1 cellular context compared by ENCODE assay signal in the genomic region with DNA sequence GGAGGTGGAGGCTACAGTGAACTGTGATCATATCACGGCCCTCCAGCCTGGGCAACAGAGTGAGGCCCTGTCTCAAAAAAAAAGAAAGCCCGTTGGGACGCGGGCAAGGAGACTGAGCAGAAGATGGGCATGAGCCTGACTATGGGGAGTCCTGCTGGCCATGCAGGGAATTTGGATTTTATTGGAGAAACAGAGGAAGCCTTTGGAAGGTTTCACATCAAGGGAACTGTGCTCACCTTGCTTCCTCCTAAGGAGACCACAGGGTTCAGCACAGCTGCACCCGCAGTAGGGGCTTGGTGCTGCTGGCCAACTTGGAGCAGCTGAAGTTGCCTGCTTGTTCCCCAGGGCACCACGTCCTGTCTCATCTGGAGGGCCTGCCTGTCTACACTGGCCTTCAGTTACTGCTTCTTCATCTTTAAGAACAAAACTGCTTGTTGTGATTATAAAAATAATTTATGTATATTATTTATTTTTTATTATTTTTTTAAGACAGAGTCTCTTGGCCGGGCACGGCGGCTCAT.
TF ChIP-seq lines count a peak whose summit lies in the region.

No MANE protein-coding gene starts in this region.

TF ChIP-seq in GM23338, 12 proteins besides CTCF, POLR2A, EP300 and RAD21:
- TF ChIP-seq, protein P1, sequence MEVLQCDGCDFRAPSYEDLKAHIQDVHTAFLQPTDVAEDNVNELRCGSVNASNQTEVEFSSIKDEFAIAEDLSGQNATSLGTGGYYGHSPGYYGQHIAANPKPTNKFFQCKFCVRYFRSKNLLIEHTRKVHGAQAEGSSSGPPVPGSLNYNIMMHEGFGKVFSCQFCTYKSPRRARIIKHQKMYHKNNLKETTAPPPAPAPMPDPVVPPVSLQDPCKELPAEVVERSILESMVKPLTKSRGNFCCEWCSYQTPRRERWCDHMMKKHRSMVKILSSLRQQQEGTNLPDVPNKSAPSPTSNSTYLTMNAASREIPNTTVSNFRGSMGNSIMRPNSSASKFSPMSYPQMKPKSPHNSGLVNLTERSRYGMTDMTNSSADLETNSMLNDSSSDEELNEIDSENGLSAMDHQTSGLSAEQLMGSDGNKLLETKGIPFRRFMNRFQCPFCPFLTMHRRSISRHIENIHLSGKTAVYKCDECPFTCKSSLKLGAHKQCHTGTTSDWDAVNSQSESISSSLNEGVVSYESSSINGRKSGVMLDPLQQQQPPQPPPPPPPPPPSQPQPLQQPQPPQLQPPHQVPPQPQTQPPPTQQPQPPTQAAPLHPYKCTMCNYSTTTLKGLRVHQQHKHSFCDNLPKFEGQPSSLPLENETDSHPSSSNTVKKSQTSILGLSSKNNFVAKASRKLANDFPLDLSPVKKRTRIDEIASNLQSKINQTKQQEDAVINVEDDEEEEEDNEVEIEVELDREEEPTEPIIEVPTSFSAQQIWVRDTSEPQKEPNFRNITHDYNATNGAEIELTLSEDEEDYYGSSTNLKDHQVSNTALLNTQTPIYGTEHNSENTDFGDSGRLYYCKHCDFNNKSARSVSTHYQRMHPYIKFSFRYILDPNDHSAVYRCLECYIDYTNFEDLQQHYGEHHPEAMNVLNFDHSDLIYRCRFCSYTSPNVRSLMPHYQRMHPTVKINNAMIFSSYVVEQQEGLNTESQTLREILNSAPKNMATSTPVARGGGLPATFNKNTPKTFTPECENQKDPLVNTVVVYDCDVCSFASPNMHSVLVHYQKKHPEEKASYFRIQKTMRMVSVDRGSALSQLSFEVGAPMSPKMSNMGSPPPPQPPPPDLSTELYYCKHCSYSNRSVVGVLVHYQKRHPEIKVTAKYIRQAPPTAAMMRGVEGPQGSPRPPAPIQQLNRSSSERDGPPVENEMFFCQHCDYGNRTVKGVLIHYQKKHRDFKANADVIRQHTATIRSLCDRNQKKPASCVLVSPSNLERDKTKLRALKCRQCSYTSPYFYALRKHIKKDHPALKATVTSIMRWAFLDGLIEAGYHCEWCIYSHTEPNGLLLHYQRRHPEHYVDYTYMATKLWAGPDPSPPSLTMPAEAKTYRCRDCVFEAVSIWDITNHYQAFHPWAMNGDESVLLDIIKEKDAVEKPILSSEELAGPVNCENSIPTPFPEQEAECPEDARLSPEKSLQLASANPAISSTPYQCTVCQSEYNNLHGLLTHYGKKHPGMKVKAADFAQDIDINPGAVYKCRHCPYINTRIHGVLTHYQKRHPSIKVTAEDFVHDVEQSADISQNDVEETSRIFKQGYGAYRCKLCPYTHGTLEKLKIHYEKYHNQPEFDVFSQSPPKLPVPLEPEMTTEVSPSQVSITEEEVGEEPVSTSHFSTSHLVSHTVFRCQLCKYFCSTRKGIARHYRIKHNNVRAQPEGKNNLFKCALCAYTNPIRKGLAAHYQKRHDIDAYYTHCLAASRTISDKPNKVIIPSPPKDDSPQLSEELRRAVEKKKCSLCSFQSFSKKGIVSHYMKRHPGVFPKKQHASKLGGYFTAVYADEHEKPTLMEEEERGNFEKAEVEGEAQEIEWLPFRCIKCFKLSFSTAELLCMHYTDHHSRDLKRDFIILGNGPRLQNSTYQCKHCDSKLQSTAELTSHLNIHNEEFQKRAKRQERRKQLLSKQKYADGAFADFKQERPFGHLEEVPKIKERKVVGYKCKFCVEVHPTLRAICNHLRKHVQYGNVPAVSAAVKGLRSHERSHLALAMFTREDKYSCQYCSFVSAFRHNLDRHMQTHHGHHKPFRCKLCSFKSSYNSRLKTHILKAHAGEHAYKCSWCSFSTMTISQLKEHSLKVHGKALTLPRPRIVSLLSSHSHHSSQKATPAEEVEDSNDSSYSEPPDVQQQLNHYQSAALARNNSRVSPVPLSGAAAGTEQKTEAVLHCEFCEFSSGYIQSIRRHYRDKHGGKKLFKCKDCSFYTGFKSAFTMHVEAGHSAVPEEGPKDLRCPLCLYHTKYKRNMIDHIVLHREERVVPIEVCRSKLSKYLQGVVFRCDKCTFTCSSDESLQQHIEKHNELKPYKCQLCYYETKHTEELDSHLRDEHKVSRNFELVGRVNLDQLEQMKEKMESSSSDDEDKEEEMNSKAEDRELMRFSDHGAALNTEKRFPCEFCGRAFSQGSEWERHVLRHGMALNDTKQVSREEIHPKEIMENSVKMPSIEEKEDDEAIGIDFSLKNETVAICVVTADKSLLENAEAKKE (CRISPR knock-in tag; IDR thresholded peaks at IDR 0.05), result no peak
- no peak for TF ChIP-seq JUNB (IDR thresholded peaks at IDR 0.05; ENCODE audit: unreplicated experiment)
- no peak for TF ChIP-seq ZNF114 (CRISPR knock-in tag; IDR thresholded peaks at IDR 0.05)
- no peak for TF ChIP-seq POLR2AphosphoS5 (IDR thresholded peaks at IDR 0.05; ENCODE audit: low read depth)
- no peak for TF ChIP-seq CREB1 (CRISPR knock-in tag; IDR thresholded peaks at IDR 0.05; ENCODE audit: low read depth)
- TF ChIP-seq, protein P2, sequence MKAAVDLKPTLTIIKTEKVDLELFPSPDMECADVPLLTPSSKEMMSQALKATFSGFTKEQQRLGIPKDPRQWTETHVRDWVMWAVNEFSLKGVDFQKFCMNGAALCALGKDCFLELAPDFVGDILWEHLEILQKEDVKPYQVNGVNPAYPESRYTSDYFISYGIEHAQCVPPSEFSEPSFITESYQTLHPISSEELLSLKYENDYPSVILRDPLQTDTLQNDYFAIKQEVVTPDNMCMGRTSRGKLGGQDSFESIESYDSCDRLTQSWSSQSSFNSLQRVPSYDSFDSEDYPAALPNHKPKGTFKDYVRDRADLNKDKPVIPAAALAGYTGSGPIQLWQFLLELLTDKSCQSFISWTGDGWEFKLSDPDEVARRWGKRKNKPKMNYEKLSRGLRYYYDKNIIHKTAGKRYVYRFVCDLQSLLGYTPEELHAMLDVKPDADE (IDR thresholded peaks at IDR 0.05), result no peak
- no peak for TF ChIP-seq EZH2phosphoT487 (IDR thresholded peaks at IDR 0.05; ENCODE audit: unreplicated experiment)
- no peak for TF ChIP-seq NANOG (IDR thresholded peaks at IDR 0.05; ENCODE audit: borderline replicate concordance)
- TF ChIP-seq ZNF331 (CRISPR knock-in tag; IDR thresholded peaks at IDR 0.05; ENCODE audit: low read depth), result no peak
- no peak for TF ChIP-seq STAT1 (IDR thresholded peaks at IDR 0.05; ENCODE audit: unreplicated experiment)
- TF ChIP-seq EZH2 (IDR thresholded peaks at IDR 0.05; ENCODE audit: low read depth, unreplicated experiment), result no peak
- TF ChIP-seq, protein P3, sequence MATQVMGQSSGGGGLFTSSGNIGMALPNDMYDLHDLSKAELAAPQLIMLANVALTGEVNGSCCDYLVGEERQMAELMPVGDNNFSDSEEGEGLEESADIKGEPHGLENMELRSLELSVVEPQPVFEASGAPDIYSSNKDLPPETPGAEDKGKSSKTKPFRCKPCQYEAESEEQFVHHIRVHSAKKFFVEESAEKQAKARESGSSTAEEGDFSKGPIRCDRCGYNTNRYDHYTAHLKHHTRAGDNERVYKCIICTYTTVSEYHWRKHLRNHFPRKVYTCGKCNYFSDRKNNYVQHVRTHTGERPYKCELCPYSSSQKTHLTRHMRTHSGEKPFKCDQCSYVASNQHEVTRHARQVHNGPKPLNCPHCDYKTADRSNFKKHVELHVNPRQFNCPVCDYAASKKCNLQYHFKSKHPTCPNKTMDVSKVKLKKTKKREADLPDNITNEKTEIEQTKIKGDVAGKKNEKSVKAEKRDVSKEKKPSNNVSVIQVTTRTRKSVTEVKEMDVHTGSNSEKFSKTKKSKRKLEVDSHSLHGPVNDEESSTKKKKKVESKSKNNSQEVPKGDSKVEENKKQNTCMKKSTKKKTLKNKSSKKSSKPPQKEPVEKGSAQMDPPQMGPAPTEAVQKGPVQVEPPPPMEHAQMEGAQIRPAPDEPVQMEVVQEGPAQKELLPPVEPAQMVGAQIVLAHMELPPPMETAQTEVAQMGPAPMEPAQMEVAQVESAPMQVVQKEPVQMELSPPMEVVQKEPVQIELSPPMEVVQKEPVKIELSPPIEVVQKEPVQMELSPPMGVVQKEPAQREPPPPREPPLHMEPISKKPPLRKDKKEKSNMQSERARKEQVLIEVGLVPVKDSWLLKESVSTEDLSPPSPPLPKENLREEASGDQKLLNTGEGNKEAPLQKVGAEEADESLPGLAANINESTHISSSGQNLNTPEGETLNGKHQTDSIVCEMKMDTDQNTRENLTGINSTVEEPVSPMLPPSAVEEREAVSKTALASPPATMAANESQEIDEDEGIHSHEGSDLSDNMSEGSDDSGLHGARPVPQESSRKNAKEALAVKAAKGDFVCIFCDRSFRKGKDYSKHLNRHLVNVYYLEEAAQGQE (IDR thresholded peaks at IDR 0.05; ENCODE audit: unreplicated experiment), result no peak
TF ChIP-seq in GM23338: peak in this region for 0.
